3 cellular contexts compared by ENCODE assay signal in the genomic region with DNA sequence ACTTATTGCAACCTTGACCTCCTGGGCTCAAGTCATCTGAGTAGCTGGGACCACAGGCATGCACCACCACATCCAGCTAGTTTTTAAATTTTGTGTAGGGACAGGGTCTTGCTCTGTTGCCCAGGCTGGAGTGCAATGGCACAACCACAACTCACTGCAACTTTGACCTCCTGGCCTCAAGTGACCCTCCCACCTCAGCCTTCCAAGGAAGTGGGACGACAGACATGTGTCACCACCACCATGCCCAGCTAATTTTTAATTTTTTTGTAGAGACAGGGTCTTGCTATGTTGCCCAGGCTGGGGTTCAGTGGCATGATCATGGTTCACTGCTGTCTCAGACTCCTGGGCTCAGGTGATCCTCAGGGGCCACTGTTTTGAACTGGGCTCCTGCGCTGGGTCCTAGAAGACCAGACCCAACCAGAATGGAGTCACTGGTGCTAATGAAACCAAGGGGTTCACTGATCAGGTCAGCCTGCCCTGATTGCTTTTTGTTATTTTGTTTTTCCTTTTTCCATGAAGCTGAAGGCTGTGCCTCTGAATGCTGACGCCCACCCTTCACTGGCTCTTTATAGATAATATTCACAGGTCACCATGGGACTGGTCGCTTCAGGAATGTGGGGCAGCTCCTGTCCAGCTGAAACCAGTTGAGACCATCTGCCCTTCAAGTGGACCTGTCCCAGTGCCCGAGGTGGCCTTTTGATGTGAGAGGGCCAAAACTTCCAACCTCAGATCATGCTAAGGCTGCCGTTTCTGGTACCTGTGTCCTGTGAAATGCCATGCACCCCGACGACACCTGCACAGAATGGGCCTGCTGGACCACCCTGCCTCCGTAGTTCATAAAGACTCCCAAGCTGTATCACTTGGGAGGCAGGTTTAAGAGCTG.
TF ChIP-seq lines count a peak whose summit lies in the region.

No MANE protein-coding gene starts in this region.

TF ChIP-seq in WTC11, 78 proteins besides CTCF, POLR2A, EP300 and RAD21:
- TF ChIP-seq ZNF121 (CRISPR knock-in tag; IDR thresholded peaks at IDR 0.05) (0 out of 2 replicates have a peak, but pooled peaks have one; percentile 41), NR2C2 (CRISPR knock-in tag; IDR thresholded peaks at IDR 0.05) (no peak)

TF ChIP-seq in HepG2, 621 proteins besides CTCF, POLR2A, EP300 and RAD21:
- TF ChIP-seq ZNF121 (CRISPR knock-in tag; IDR thresholded peaks at IDR 0.05) (peak; percentile 85), ZNF768 (CRISPR knock-in tag; IDR thresholded peaks at IDR 0.05) (no peak)
TF ChIP-seq in HepG2: peak in this region for 1.

TF ChIP-seq in GM12891, 5 proteins besides CTCF, POLR2A, EP300 and RAD21:
- TF ChIP-seq TAF1 (IDR thresholded peaks at IDR 0.05; ENCODE audit: low read depth, low read length), result no peak
- TF ChIP-seq SPI1 (IDR thresholded peaks at IDR 0.05; ENCODE audit: low read depth, low read length), result no peak
- no peak for TF ChIP-seq POLR2AphosphoS5 (IDR thresholded peaks at IDR 0.05; ENCODE audit: low read depth, low read length)
- no peak for TF ChIP-seq POU2F2 (IDR thresholded peaks at IDR 0.05; ENCODE audit: low read depth, low read length)
- TF ChIP-seq PAX5 (IDR thresholded peaks at IDR 0.05; ENCODE audit: insufficient read depth, low read length, severe bottlenecking), result no peak
